In genomic region chrX:19602866-19603620, GRCh38 we compare ENCODE assay signal across 12 cellular contexts.
DNase-seq lines count a peak whose midpoint lies in the region; ATAC-seq, FAIRE-seq and TF ChIP-seq lines count a peak whose summit lies in the region.
"Had no signal": no experiment of that assay in that cellular context is flagged by ENCODE, and none has a peak within 500 bp of the region (broad histone marks: within the 10 kb centered on the region; RNA-seq: fewer than 3 reads in every experiment).

No MANE protein-coding gene starts in this region.

- in situ Hi-C loops in GM23248 (cut with MboI) = no loop called here

- FAIRE-seq in keratinocyte (lab: Jason Lieb, UNC) = no peak

- WGBS in GM23248 (ENCODE audit: low coverage in 1 of 2, low lambda C conversion rate in 2 of 2, missing lambda C conversion rate in 2 of 2), 2 experiments = 36 to 38% methylated on average over 12 to 13 of the region's 13 CpGs
- WGBS in stomach, 5 donors = 84 to 93% (median 90%) methylated on average over 12 to 13 of the region's 13 CpGs
- 73 to 87% methylated on average over 4 to 13 of the region's 13 CpGs for WGBS in body of pancreas, 2 donors

- no peaks in the 10 kb centered on the region for H3F3A ChIP-seq in GM23248 (ENCODE audit: insufficient read depth)

- TF ChIP-seq CTCF in keratinocyte (optimal IDR thresholded peaks at IDR 0.05 in 1 of 3, IDR thresholded peaks at IDR 0.05 in 1 of 3, conservative IDR thresholded peaks at IDR 0.05 in 1 of 3; ENCODE audit: extremely low read depth in 1 of 3, insufficient read depth in 2 of 3, low read length in 3 of 3) (no peak), stomach (IDR thresholded peaks at IDR 0.05) (no peak), body of pancreas (IDR thresholded peaks at IDR 0.05) (no peak)

- no peaks in the 10 kb centered on the region for H3K27me3 ChIP-seq in GM23248 (replicated peaks; ENCODE audit: insufficient read depth)
- H3K27me3 ChIP-seq in keratinocyte (ENCODE audit: control insufficient read depth, extremely low read depth, insufficient read depth, low read length) = no peaks in the 10 kb centered on the region
- no peaks in the 10 kb centered on the region for H3K27me3 ChIP-seq in stomach
- no peaks in the 10 kb centered on the region for H3K27me3 ChIP-seq in body of pancreas

- TF ChIP-seq POLR2A in stomach (IDR thresholded peaks at IDR 0.05) (no peak), body of pancreas (IDR thresholded peaks at IDR 0.05) (no peak)

- no peaks in the 10 kb centered on the region for H3K9me2 ChIP-seq in GM23248 (ENCODE audit: insufficient read depth)

- H3K4me3 ChIP-seq in GM23248 (no peak overlapping the region), keratinocyte (ENCODE audit: control insufficient read depth in 2 of 3, extremely low read depth in 1 of 3, insufficient read depth in 2 of 3, low read depth in 1 of 3, low read length in 3 of 3) (no peak overlapping the region), stomach (no peak overlapping the region), body of pancreas (no peak overlapping the region)

- TF ChIP-seq EP300 in stomach (IDR thresholded peaks at IDR 0.05) = no peak

- DNase-seq in AG08395 (ENCODE audit: low spot score) = peak; percentile 23
- DNase-seq in GM23248 = peak; percentile 88
- peak; percentile 63 for DNase-seq in amniotic stem cell (lab: John Stamatoyannopoulos, UW)
- DNase-seq in keratinocyte (ENCODE audit: low read depth, low spot score) = peak; percentile 17
- no peak for DNase-seq in stomach
- no peak for DNase-seq in body of pancreas
- DNase-seq in NCI-H146 treated with DMSO at 0.1 percent for 48 hours (lab: John Stamatoyannopoulos, UW; ENCODE audit: unreplicated experiment) = no peak
- DNase-seq: activated T-cell treated with anti-CD3 and anti-CD28 coated beads for 4 hours, left cardiac atrium, NCI-H510A, T-helper 2 cell had no signal

- peak overlapping the region; percentile 70 for H3K4me2 ChIP-seq in GM23248 (ENCODE audit: unreplicated experiment)
- no peak overlapping the region for H3K4me2 ChIP-seq in keratinocyte (ENCODE audit: control insufficient read depth, extremely low read depth, insufficient read depth, low read depth, low read length)

- H3K36me3 ChIP-seq in GM23248 (ENCODE audit: low read depth) (peaks cover 3% of the 10 kb centered on the region; the same call in 1 of the 2 replicates), keratinocyte (ENCODE audit: control insufficient read depth in 2 of 2, extremely low read depth in 1 of 2, insufficient read depth in 2 of 2, low read length in 2 of 2) (peaks cover 0 to 2% of the 10 kb centered on the region in 2 experiments), stomach (no peaks in the 10 kb centered on the region), body of pancreas (replicated peaks in 1 of 2; ENCODE audit: insufficient read depth in 1 of 2, low read depth in 2 of 2) (no peaks in the 10 kb centered on the region)

- H3K27ac ChIP-seq in GM23248 (peak overlapping the region; percentile 78), keratinocyte (ENCODE audit: control insufficient read depth, insufficient read depth, low read length) (no peak overlapping the region), stomach (no peak overlapping the region), body of pancreas (no peak overlapping the region)

- peaks cover 52% of the 10 kb centered on the region for H3K79me2 ChIP-seq in GM23248 (ENCODE audit: insufficient read depth)
- H3K79me2 ChIP-seq in keratinocyte (ENCODE audit: control insufficient read depth, insufficient read depth, low read length) = no peaks in the 10 kb centered on the region

- H3K9me3 ChIP-seq in GM23248 (ENCODE audit: low read depth) = no peaks in the 10 kb centered on the region
- H3K9me3 ChIP-seq in keratinocyte (ENCODE audit: control insufficient read depth, low read depth, low read length) = no peaks in the 10 kb centered on the region
- no peaks in the 10 kb centered on the region for H3K9me3 ChIP-seq in stomach
- H3K9me3 ChIP-seq in body of pancreas = no peaks in the 10 kb centered on the region

- ATAC-seq in HG03354 (IDR thresholded peaks at IDR 0.05; ENCODE audit: poor library complexity, severe bottlenecking, unreplicated experiment) (no peak), body of pancreas (no peak)

- no peaks in the 10 kb centered on the region for H3K9me1 ChIP-seq in keratinocyte (ENCODE audit: control insufficient read depth, extremely low read depth, insufficient read depth, low read length)

- H3K4me1 ChIP-seq in GM23248 (ENCODE audit: insufficient read depth) = peaks cover 13% of the 10 kb centered on the region
- H3K4me1 ChIP-seq in keratinocyte (ENCODE audit: control insufficient read depth, extremely low read depth, insufficient read depth, low read length) = peaks cover 3% of the 10 kb centered on the region
- H3K4me1 ChIP-seq in stomach = no peaks in the 10 kb centered on the region
- H3K4me1 ChIP-seq in body of pancreas = no peaks in the 10 kb centered on the region

- H2AFZ ChIP-seq in GM23248 (no peak overlapping the region), keratinocyte (ENCODE audit: control insufficient read depth, low read length) (no peak overlapping the region)

- dilution Hi-C loops in keratinocyte (cut with MboI; ENCODE audit: extremely low pct_ligation_motif_present, low sequenced_read_pairs) = no loop called here

- no peaks in the 10 kb centered on the region for H4K20me1 ChIP-seq in GM23248 (ENCODE audit: insufficient read depth)
- no peaks in the 10 kb centered on the region for H4K20me1 ChIP-seq in keratinocyte (ENCODE audit: control insufficient read depth, extremely low read depth, insufficient read depth, low read length)

- H3K9ac ChIP-seq in GM23248 (no peak overlapping the region), keratinocyte (ENCODE audit: control insufficient read depth, extremely low read depth, insufficient read depth, low read length) (no peak overlapping the region)

- intact Hi-C loops in stomach (cut with DNase I; ENCODE audit: low total_unique reads) = no loop called here
- intact Hi-C loops in body of pancreas (cut with DNase I) = no loop called here

Comparison
In these comparisons a context has a peak if more than half of its experiments do, and no peak if none do; other contexts are left out.
1. DNase-seq: peak in AG08395 (single experiment), GM23248 (single experiment), amniotic stem cell (single experiment) and keratinocyte (single experiment); none in stomach (single experiment), body of pancreas (0 of 4) and NCI-H146 treated with DMSO at 0.1 percent for 48 hours (single experiment).